In the genomic region with DNA sequence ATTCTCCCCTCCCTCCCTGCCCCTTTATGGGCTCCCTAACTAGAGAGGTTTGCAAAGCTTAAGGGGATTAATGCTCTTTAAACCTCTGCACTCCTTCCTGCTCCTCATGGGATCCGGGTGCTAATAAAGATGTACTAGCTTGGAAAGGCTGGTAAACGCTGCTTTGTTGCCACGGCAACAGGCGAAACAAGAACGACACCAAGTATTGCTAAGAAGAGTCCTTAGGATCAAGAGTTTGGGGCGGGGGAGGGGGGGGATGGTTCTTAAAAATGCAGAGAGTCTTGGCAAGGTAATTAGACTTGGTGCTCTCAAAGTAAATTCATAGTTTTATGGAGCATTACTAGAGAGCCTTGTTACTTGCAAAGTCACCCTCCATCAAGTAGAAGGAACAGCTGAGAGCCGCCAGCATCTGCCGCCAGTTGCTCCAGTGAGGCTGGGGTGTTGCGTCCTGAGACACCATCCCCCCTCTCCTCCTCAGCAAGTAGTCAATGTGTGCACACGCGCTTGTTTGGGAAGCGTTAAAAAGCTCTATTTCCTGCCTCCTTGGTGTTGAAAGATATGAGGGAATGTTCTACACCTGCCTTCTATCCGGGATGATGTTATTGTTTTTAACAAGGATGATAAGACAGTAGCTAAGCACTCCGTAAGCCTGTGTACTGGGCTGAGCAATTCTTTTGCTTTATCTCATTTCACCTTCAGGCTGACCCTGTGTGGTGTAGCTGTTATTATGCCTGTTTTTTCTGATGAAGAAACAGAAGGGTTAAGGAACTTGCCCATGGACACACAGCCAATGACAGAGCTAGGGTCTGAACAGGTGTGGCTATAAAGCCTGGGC, we compare ENCODE assay signal across 13 cellular contexts.
DNase-seq lines count a peak whose midpoint lies in the region; FAIRE-seq and TF ChIP-seq lines count a peak whose summit lies in the region.
"Had no signal": no experiment of that assay in that cellular context is flagged by ENCODE, and none has a peak within 500 bp of the region (broad histone marks: within the 10 kb centered on the region; RNA-seq: fewer than 3 reads in every experiment).

No MANE protein-coding gene starts in this region.

- H3K4me1 ChIP-seq in suprapubic skin = peaks cover 12% of the 10 kb centered on the region
- no peaks in the 10 kb centered on the region for H3K4me1 ChIP-seq in colonic mucosa

- H3K36me3 ChIP-seq in suprapubic skin (no peaks in the 10 kb centered on the region), colonic mucosa (no peaks in the 10 kb centered on the region)

- H3K27me3 Mint-ChIP-seq in mesothelial cell of epicardium (ENCODE audit: low read depth) = peaks cover 2% of the 10 kb centered on the region
- H3K27me3 Mint-ChIP-seq: activated CD8-positive, alpha-beta T cell treated with anti-CD3 and anti-CD28 coated beads for 36 hours; central memory CD8-positive, alpha-beta T cell had no signal

- H3K27ac ChIP-seq in cingulate gyrus (ENCODE audit: low read depth, low read length) (peak overlapping the region; percentile 70), suprapubic skin (no peak overlapping the region), colonic mucosa (no peak overlapping the region)
- H3K27ac ChIP-seq: PC-9 had no signal

- H3K27ac Mint-ChIP-seq in mesothelial cell of epicardium = peak overlapping the region; percentile 78
- H3K27ac Mint-ChIP-seq: activated CD8-positive, alpha-beta T cell treated with anti-CD3 and anti-CD28 coated beads for 36 hours had no signal

- H3K27me3 ChIP-seq in suprapubic skin (no peaks in the 10 kb centered on the region), colonic mucosa (no peaks in the 10 kb centered on the region)

- H3K4me3 ChIP-seq in suprapubic skin = no peak overlapping the region
- H3K4me3 ChIP-seq in colonic mucosa = no peak overlapping the region
- H3K4me3 ChIP-seq: PC-9 had no signal

- TF ChIP-seq EP300 in suprapubic skin (IDR thresholded peaks at IDR 0.05) = no peak

- intact Hi-C loops in colonic mucosa (cut with DNase I) = no loop called here

- FAIRE-seq in D721Med (lab: Jason Lieb, UNC) = no peak

- no peak overlapping the region for H3K4me3 Mint-ChIP-seq in mesothelial cell of epicardium
- H3K4me3 Mint-ChIP-seq: activated CD8-positive, alpha-beta T cell treated with anti-CD3 and anti-CD28 coated beads for 36 hours; central memory CD8-positive, alpha-beta T cell had no signal

- peaks cover 59% of the 10 kb centered on the region for H3K4me1 Mint-ChIP-seq in mesothelial cell of epicardium

- TF ChIP-seq CTCF in D721Med (IDR thresholded peaks at IDR 0.05; ENCODE audit: insufficient read depth, missing control alignments) (no peak), mesothelial cell of epicardium (IDR thresholded peaks at IDR 0.05; ENCODE audit: unreplicated experiment) (no peak), suprapubic skin (IDR thresholded peaks at IDR 0.05) (no peak), colonic mucosa (IDR thresholded peaks at IDR 0.05) (no peak)

- 77% methylated on average over 14 of the region's 14 CpGs for WGBS in suprapubic skin

- H3K9me3 Mint-ChIP-seq in mesothelial cell of epicardium = no peaks in the 10 kb centered on the region
- H3K9me3 Mint-ChIP-seq: activated CD8-positive, alpha-beta T cell treated with anti-CD3 and anti-CD28 coated beads for 36 hours; central memory CD8-positive, alpha-beta T cell had no signal

- peak; percentile 65 for DNase-seq in D721Med (ENCODE audit: insufficient read length, low spot score)
- DNase-seq in NAMALWA (ENCODE audit: low spot score) = peak; percentile 32
- DNase-seq in mesothelial cell of epicardium (ENCODE audit: low spot score in 2 of 2, unreplicated experiment in 2 of 2) = no peak
- DNase-seq in NCI-H2081 treated with DMSO at 0.1 percent for 48 hours (lab: John Stamatoyannopoulos, UW) = no peak
- DNase-seq in NCI-H1105 (lab: John Stamatoyannopoulos, UW) = no peak
- DNase-seq in suprapubic skin (ENCODE audit: low spot score in 2 of 2) = no peak
- no peak for DNase-seq in colonic mucosa
- DNase-seq: activated CD8-positive, alpha-beta T cell treated with anti-CD3 and anti-CD28 coated beads for 36 hours; GF-D8; left colon had no signal

- H3K9ac ChIP-seq in colonic mucosa (ENCODE audit: low read depth in 2 of 2, low read length in 2 of 2) = no peak overlapping the region

- no peak for TF ChIP-seq POLR2A in suprapubic skin (IDR thresholded peaks at IDR 0.05)

- H3K36me3 Mint-ChIP-seq in mesothelial cell of epicardium = no peaks in the 10 kb centered on the region

- H3K9me3 ChIP-seq in suprapubic skin (no peaks in the 10 kb centered on the region), colonic mucosa (no peaks in the 10 kb centered on the region)

Comparison
In these comparisons a context has a peak if more than half of its experiments do, and no peak if none do; other contexts are left out.
1. DNase-seq: peak in D721Med (single experiment) and NAMALWA (single experiment); none in mesothelial cell of epicardium (0 of 2), NCI-H2081 treated with DMSO at 0.1 percent for 48 hours (single experiment), NCI-H1105 (single experiment), suprapubic skin (0 of 2) and colonic mucosa (single experiment).